ENCODE assay signal across 19 cellular contexts in the genomic region with DNA sequence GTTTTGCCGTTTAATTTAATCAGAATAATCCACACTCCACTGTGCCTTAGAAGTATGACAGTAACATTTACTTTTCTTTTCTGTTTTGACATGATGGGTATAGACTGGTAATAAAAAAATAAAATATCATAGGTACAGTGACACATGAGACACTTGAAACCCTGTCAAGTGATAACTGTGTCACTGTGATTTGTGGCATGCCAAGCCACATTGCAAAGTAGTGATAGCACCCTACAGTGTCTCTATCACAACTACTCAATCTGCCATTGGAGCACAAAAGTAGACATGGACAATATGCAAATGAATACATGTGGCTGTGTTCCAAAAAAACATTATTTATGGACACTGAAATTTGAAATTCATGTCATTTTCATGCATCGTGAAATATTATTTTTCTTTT.
"Had no signal": no experiment of that assay in that cellular context is flagged by ENCODE, and none has a peak within 500 bp of the region (broad histone marks: within the 10 kb centered on the region; RNA-seq: fewer than 3 reads in every experiment).

No MANE protein-coding gene starts in this region.

- H3K4me3 ChIP-seq: MG63 had no signal

- ATAC-seq: SK-N-SH treated with all-trans-retinoic acid at 6 μM for 48 hours had no signal

- DNase-seq: Karpas-422, KG1, MG63, NCI-H1092, NCI-H1105 treated with DMSO at 0.1 percent for 48 hours, NCI-H1436, NCI-H187, NCI-H2029, NCI-H2081 treated with DMSO at 0.1 percent for 48 hours, NCI-H2171, NCI-H226, NCI-H446, NCI-H510A, NCI-H524 treated with DMSO at 0.1 percent for 48 hours, NCI-H69, NCI-H774, RPMI8226, SHP77 had no signal

- H3K9me3 ChIP-seq: MG63 had no signal

- H3K36me3 ChIP-seq: MG63 had no signal

- H3K27me3 ChIP-seq: MG63 had no signal
